ENCODE assay signal across 9 cellular contexts in the genomic region with DNA sequence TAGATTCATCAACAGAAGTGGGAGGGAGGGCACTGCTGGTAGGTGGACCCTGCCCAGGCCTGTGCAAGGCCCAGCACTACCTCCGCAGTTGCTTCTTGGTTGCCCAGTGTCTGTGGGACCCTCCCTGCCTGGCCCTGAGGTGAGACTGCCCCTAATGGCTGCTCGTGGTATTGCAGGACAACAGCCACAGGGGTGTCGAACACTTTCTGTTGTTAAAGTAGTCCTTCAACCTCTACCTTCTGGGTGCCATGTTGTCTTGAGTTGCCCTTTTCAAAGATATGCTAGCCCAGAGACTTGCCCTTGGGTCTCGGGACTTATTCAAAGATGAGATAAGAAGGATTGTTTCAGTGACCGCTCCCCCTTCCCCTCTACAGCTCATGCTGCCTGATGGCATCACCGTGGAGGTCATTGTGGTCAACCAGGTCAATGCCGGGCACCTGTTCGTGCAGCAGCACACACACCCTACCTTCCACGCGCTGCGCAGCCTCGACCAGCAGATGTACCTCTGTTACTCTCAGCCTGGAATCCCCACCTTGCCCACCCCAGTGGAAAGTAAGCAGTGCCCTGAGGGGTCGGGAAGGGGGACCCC. TPM values are rescaled to one million over a fixed set of nuclear protein-coding genes. Genes with fewer than 3 reads are reported as not detected.
A peak's percentile ranks its signal among the peaks of the same experiment; 100 is the strongest.
DNase-seq lines count a peak whose midpoint lies in the region; ATAC-seq, FAIRE-seq and TF ChIP-seq lines count a peak whose summit lies in the region.
"Had no signal": no experiment of that assay in that cellular context is flagged by ENCODE, and none has a peak within 500 bp of the region (broad histone marks: within the 10 kb centered on the region; RNA-seq: fewer than 3 reads in every experiment).

No MANE protein-coding gene starts in this region.

- peaks cover 5% of the 10 kb centered on the region for H3K36me3 ChIP-seq in mucosa of descending colon (ENCODE audit: low read depth)

- FAIRE-seq in D721Med (lab: Jason Lieb, UNC) = no peak
- FAIRE-seq: TTC549 had no signal

- H3K4me3 Mint-ChIP-seq in stimulated activated memory B cell treated with anti-CD40 and anti-IgM and Interleukin-4, amounts not matched to agents 10 μg/mL and 1 μg/mL and 100 μg/mL, for 72 hours = no peak overlapping the region

- no peaks in the 10 kb centered on the region for H3K27me3 Mint-ChIP-seq in stimulated activated memory B cell treated with anti-CD40 and anti-IgM and Interleukin-4, amounts not matched to agents 10 μg/mL and 1 μg/mL and 100 μg/mL, for 72 hours

- H3K36me3 Mint-ChIP-seq in stimulated activated memory B cell treated with anti-CD40 and anti-IgM and Interleukin-4, amounts not matched to agents 10 μg/mL and 1 μg/mL and 100 μg/mL, for 72 hours = peaks cover 70% of the 10 kb centered on the region

- no peak overlapping the region for H3K27ac Mint-ChIP-seq in stimulated activated memory B cell treated with anti-CD40 and anti-IgM and Interleukin-4, amounts not matched to agents 10 μg/mL and 1 μg/mL and 100 μg/mL, for 72 hours

- intact Hi-C loops in mucosa of descending colon (cut with DNase I, micrococcal nuclease) = no loop called here

- TF ChIP-seq CTCF in D721Med (IDR thresholded peaks at IDR 0.05; ENCODE audit: insufficient read depth, missing control alignments) (peak; percentile 93), choroid plexus epithelial cell (conservative IDR thresholded peaks at IDR 0.05; ENCODE audit: low read depth, low read length) (peak; percentile 85), mucosa of descending colon (IDR thresholded peaks at IDR 0.05) (peak; percentile 89)

- H3K4me3 ChIP-seq in choroid plexus epithelial cell (ENCODE audit: low read depth, low read length) (no peak overlapping the region), mucosa of descending colon (no peak overlapping the region)

- peak; percentile 69 for DNase-seq in D721Med (ENCODE audit: insufficient read length, low spot score)
- DNase-seq in HPDE6-E6E7 (ENCODE audit: extremely low spot score) = peak; percentile 47
- DNase-seq in activated CD4-positive, alpha-beta T cell treated with anti-CD3 and anti-CD28 coated beads for 1 hour = peak; percentile 55
- DNase-seq in choroid plexus epithelial cell (ENCODE audit: low read depth) = peak; percentile 38
- peak in 2 of 3 donors; percentile 71 to 78 for DNase-seq in mucosa of descending colon
- no peak for DNase-seq in epidermal melanocyte (ENCODE audit: insufficient read length, low spot score)

- H3K4me1 ChIP-seq in mucosa of descending colon (ENCODE audit: low read depth) = peaks cover 15% of the 10 kb centered on the region

- no peaks in the 10 kb centered on the region for H3K9me3 ChIP-seq in mucosa of descending colon

- peaks cover 5% of the 10 kb centered on the region for H3K4me1 Mint-ChIP-seq in stimulated activated memory B cell treated with anti-CD40 and anti-IgM and Interleukin-4, amounts not matched to agents 10 μg/mL and 1 μg/mL and 100 μg/mL, for 72 hours

- peak; percentile 57 for ATAC-seq in mucosa of descending colon
- peak; percentile 62 for ATAC-seq in stimulated activated memory B cell treated with anti-CD40 and anti-IgM and Interleukin-4, amounts not matched to agents 10 μg/mL and 1 μg/mL and 100 μg/mL, for 72 hours
- ATAC-seq in GM18511 (IDR thresholded peaks at IDR 0.05; ENCODE audit: unreplicated experiment) = no peak

- no peaks in the 10 kb centered on the region for H3K9me3 Mint-ChIP-seq in stimulated activated memory B cell treated with anti-CD40 and anti-IgM and Interleukin-4, amounts not matched to agents 10 μg/mL and 1 μg/mL and 100 μg/mL, for 72 hours

RNA-seq across cellular contexts. Expression of a gene that starts 29.1 kb away (rescaled TPM):
- total RNA-seq in mucosa of descending colon = 100 to 1,000 TPM; 131 to 194 (median 155) TPM
